27 cellular contexts compared by ENCODE assay signal in the genomic region with DNA sequence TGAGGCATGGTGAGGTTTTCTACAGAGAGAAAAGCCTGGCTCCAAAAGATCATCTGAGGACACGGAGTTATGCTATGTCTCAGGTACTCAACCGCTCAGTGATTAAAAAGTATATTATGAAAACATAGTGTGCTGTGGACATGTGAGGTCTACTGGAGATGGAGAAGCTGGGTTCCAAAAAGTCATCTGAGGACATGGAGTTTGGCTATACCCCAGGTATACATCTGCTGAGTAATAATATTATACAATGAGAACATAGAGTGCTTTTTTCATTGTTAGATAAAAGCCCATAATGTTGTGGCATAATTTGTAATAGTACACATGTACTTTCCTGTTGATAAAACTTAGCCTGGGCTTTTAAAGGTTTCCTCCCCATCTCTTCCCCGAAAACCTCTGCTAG.
"Had no signal": no experiment of that assay in that cellular context is flagged by ENCODE, and none has a peak within 500 bp of the region (broad histone marks: within the 10 kb centered on the region; RNA-seq: fewer than 3 reads in every experiment).

No MANE protein-coding gene starts in this region.

- H3K4me3 ChIP-seq: lower lobe of right lung, pancreas, prostate gland, skin epidermis, stomach, testis, thyroid gland, transverse colon, upper lobe of left lung, vagina had no signal

- DNase-seq: hypothalamus; immature natural killer cell; kidney; lower lobe of right lung; mammary epithelial cell; mesenchymal stem cell; naive thymus-derived CD8-positive, alpha-beta T cell; nucleus accumbens; pancreas; posterior cingulate gyrus; retina; right cardiac atrium; stimulated activated CD4-positive, alpha-beta T cell treated with anti-CD3 and anti-CD28 coated beads, Interleukin-12 subunit alpha, Interleukin-12 subunit beta, amount 100 ng/mL, for 4 hours; stimulated activated CD4-positive, alpha-beta T cell treated with anti-CD3 and anti-CD28 coated beads, Interleukin-15, amount 100 ng/mL, for 24 hours; stimulated activated CD4-positive, alpha-beta T cell treated with anti-CD3 and anti-CD28 coated beads, Interleukin-2, amount 100 ng/mL, for 24 hours; stimulated activated CD4-positive, alpha-beta T cell treated with anti-CD3 and anti-CD28 coated beads, Interleukin-4, amount 100 ng/mL, for 1 hour; stimulated activated naive B cell treated with anti-CD40 and anti-IgM and Interleukin-4, amounts not matched to agents 10 μg/mL and 1 μg/mL and 100 μg/mL, for 72 hours; stimulated activated naive CD8-positive, alpha-beta T cell treated with anti-CD3 and anti-CD28 coated beads, Interleukin-15, Interleukin-2, amounts not matched to agents 100 U/mL and 50 U/mL, for 24 hours; stomach; testis; thyroid gland; transverse colon; upper lobe of left lung had no signal

- ATAC-seq: lower lobe of right lung; naive thymus-derived CD8-positive, alpha-beta T cell; pancreas; sciatic nerve; stimulated activated naive B cell treated with anti-CD40 and anti-IgM and Interleukin-4, amounts not matched to agents 10 μg/mL and 1 μg/mL and 100 μg/mL, for 72 hours; stimulated activated naive CD8-positive, alpha-beta T cell treated with anti-CD3 and anti-CD28 coated beads, Interleukin-15, Interleukin-2, amounts not matched to agents 100 U/mL and 50 U/mL, for 24 hours had no signal
